1 cellular context compared by ENCODE assay signal in genomic region chr19:1271528-1272422, GRCh38.
TF ChIP-seq lines count a peak whose summit lies in the region.

No MANE protein-coding gene starts in this region.

TF ChIP-seq in IMR-90, 13 proteins besides CTCF, POLR2A, EP300 and RAD21:
- no peak for TF ChIP-seq RFX5 (IDR thresholded peaks at IDR 0.05; ENCODE audit: low read depth, low read length)
- TF ChIP-seq MAFK (IDR thresholded peaks at IDR 0.05; ENCODE audit: low read depth, low read length): no peak
- TF ChIP-seq SMC3 (IDR thresholded peaks at IDR 0.05; ENCODE audit: low read depth, low read length): no peak
- TF ChIP-seq RCOR1 (IDR thresholded peaks at IDR 0.05; ENCODE audit: insufficient replicate concordance, low read length): no peak
- no peak for TF ChIP-seq FOS (IDR thresholded peaks at IDR 0.05; ENCODE audit: low read depth, low read length)
TF ChIP-seq in IMR-90: peak in this region for 0.
